2 cellular contexts compared by ENCODE assay signal in genomic region chr2:110476952-110477351, GRCh38. TPM values are rescaled to one million over a fixed set of nuclear protein-coding genes. Genes with fewer than 3 reads are reported as not detected.
"Had no signal": no experiment of that assay in that cellular context is flagged by ENCODE, and none has a peak within 500 bp of the region (broad histone marks: within the 10 kb centered on the region; RNA-seq: fewer than 3 reads in every experiment).

No MANE protein-coding gene starts in this region.

RNA-seq across cellular contexts. Expression of gene LIMS4, which starts 4.3 kb away (rescaled TPM):
- total RNA-seq: GM23248, H4 had no signal
